In the genomic region with DNA sequence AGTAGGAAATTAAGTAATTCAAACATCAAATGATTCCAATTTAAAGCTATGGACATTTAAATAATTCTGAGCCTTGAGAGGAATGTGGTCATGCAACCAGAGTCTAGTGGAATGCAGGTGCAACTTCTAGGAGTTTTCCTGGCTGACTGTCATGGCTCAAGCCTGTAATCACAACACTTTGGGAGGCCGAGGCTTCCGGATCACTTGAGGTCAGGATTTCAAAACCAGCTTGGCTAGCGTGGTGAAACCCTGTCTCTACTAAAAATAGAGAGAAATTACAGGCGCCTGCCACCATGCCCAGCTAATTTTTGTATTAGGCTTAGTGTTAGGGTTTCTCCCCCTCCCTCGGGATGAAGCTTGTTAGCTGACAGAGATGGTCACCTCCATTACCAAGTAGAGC, we compare ENCODE assay signal across 18 cellular contexts. TPM values are rescaled to one million over a fixed set of nuclear protein-coding genes. Genes with fewer than 3 reads are reported as not detected.
DNase-seq lines count a peak whose midpoint lies in the region; ATAC-seq, FAIRE-seq and TF ChIP-seq lines count a peak whose summit lies in the region.
"Had no signal": no experiment of that assay in that cellular context is flagged by ENCODE, and none has a peak within 500 bp of the region (broad histone marks: within the 10 kb centered on the region; RNA-seq: fewer than 3 reads in every experiment).

No MANE protein-coding gene starts in this region.

- intact Hi-C loops in PC-3 (cut with micrococcal nuclease), result no loop called here
- intact Hi-C loops in psoas muscle (cut with DNase I), result no loop called here

- CTCF ChIA-PET in PC-3 (lab: Charles Lee), result no interaction called here

- DNase-seq in H54 (ENCODE audit: insufficient read length, low spot score) (no peak), PC-3 (no peak), hepatocyte (ENCODE audit: low spot score) (peak; percentile 13), psoas muscle (peak; percentile 42 to 74), MM.1S (no peak), HUDEP-2 (lab: John Stamatoyannopoulos, UW; ENCODE audit: unreplicated experiment in 76 of 76) (no peak), NCI-H2171 treated with DMSO at 0.1 percent for 48 hours (lab: John Stamatoyannopoulos, UW) (no peak)
- DNase-seq: activated CD4-positive, alpha-beta T cell treated with anti-CD3 and anti-CD28 coated beads, Interleukin-2, amount 50 U/mL, for 48 hours; effector CD8-positive, alpha-beta T cell; foreskin fibroblast; GOT3; IMR-90; NCI-H1436 treated with DMSO at 0.1 percent for 48 hours; NCI-H510A treated with DMSO at 0.1 percent for 48 hours; right cardiac atrium; RPMI8226; stimulated activated CD4-positive, alpha-beta T cell treated with anti-CD3 and anti-CD28 coated beads, Interleukin-4, amount 100 ng/mL, for 4 hours had no signal

- peaks cover 16% of the 10 kb centered on the region for H3K79me2 ChIP-seq in PC-3 (ENCODE audit: low read length)
- H3K79me2 ChIP-seq in hepatocyte, result peaks cover 57% of the 10 kb centered on the region
- no peaks in the 10 kb centered on the region for H3K79me2 ChIP-seq in MM.1S (ENCODE audit: low read length)

- TSS peak; percentile 8 for BruUV-seq in PC-3 (replicated peaks; lab: Mats Ljungman, UMichigan)

- no peaks in the 10 kb centered on the region for H3K9me2 ChIP-seq in PC-3 (replicated peaks; ENCODE audit: low read length)
- no peaks in the 10 kb centered on the region for H3K9me2 ChIP-seq in hepatocyte (replicated peaks; ENCODE audit: insufficient read depth)
- H3K9me2 ChIP-seq in MM.1S (replicated peaks; ENCODE audit: insufficient read depth, low read length), result no peaks in the 10 kb centered on the region

- H3K4me3 ChIP-seq in PC-3 (ENCODE audit: low read length) (no peak overlapping the region), hepatocyte (no peak overlapping the region), psoas muscle (peak overlapping the region; percentile 28), MM.1S (ENCODE audit: low read length) (no peak overlapping the region)

- H3K27ac ChIP-seq in PC-3 (ENCODE audit: low read length) (no peak overlapping the region), hepatocyte (peak overlapping the region; percentile 19), psoas muscle (peak overlapping the region; percentile 76), MM.1S (ENCODE audit: low read length) (no peak overlapping the region)

- no peak overlapping the region for H3K9ac ChIP-seq in PC-3 (ENCODE audit: low read length)
- H3K9ac ChIP-seq in MM.1S (ENCODE audit: low read length), result no peak overlapping the region

- no peak for TF ChIP-seq CTCF in PC-3 (conservative IDR thresholded peaks at IDR 0.05; ENCODE audit: low read depth, low read length)
- TF ChIP-seq CTCF in hepatocyte (IDR thresholded peaks at IDR 0.05; ENCODE audit: poor library complexity), result no peak
- no peak for TF ChIP-seq CTCF in psoas muscle (IDR thresholded peaks at IDR 0.05)
- no peak for TF ChIP-seq CTCF in MM.1S (IDR thresholded peaks at IDR 0.05; ENCODE audit: low read length)

- H3K4me2 ChIP-seq in PC-3 (ENCODE audit: low read length) (no peak overlapping the region), hepatocyte (no peak overlapping the region), MM.1S (ENCODE audit: low read depth, low read length) (no peak overlapping the region)

- H3K4me1 ChIP-seq in PC-3 (ENCODE audit: insufficient read depth, low read length), result 0 out of 2 replicates have a peak, but pooled peaks cover under 1% of the 10 kb centered on the region
- peaks cover 6% of the 10 kb centered on the region for H3K4me1 ChIP-seq in hepatocyte (ENCODE audit: insufficient read depth)
- H3K4me1 ChIP-seq in psoas muscle, result peaks cover 12% of the 10 kb centered on the region
- no peaks in the 10 kb centered on the region for H3K4me1 ChIP-seq in MM.1S (ENCODE audit: low read length)

- no peaks in the 10 kb centered on the region for H4K20me1 ChIP-seq in PC-3 (ENCODE audit: low read length)
- H4K20me1 ChIP-seq in hepatocyte (ENCODE audit: insufficient read depth, poor library complexity, severe bottlenecking), result no peaks in the 10 kb centered on the region
- H4K20me1 ChIP-seq in MM.1S (ENCODE audit: insufficient read depth, low read length), result no peaks in the 10 kb centered on the region

- no peaks in the 10 kb centered on the region for H3F3A ChIP-seq in PC-3 (ENCODE audit: low read length, unreplicated experiment)
- no peaks in the 10 kb centered on the region for H3F3A ChIP-seq in MM.1S (ENCODE audit: insufficient read depth, low read length)

- POLR2A ChIA-PET in PC-3 (lab: Charles Lee; ENCODE audit: unreplicated experiment), result no interaction called here

- H2AFZ ChIP-seq in PC-3 (ENCODE audit: low read length), result no peak overlapping the region
- H2AFZ ChIP-seq in hepatocyte, result no peak overlapping the region
- H2AFZ ChIP-seq in MM.1S (ENCODE audit: low read length), result no peak overlapping the region

- H3K27me3 ChIP-seq in PC-3 (ENCODE audit: low read length) (no peaks in the 10 kb centered on the region), hepatocyte (no peaks in the 10 kb centered on the region), psoas muscle (ENCODE audit: insufficient read depth in 3 of 3, low read length in 2 of 3) (no peaks in the 10 kb centered on the region), MM.1S (replicated peaks; ENCODE audit: insufficient read depth, low read length) (no peaks in the 10 kb centered on the region)

- FAIRE-seq in H54 (lab: Jason Lieb, UNC), result peak; percentile 11

- H3K36me3 ChIP-seq in PC-3 (ENCODE audit: low read depth, low read length) (peaks cover 66% of the 10 kb centered on the region), hepatocyte (replicated peaks; ENCODE audit: insufficient read depth, low read depth) (no peaks in the 10 kb centered on the region), psoas muscle (ENCODE audit: insufficient read depth in 1 of 2, low read depth in 1 of 2) (no peaks in the 10 kb centered on the region), MM.1S (replicated peaks; ENCODE audit: insufficient read depth, low read length) (no peaks in the 10 kb centered on the region)

- H3K9me3 ChIP-seq in PC-3 (ENCODE audit: low read length) (peaks cover 8% of the 10 kb centered on the region; the same call in 1 of the 2 replicates), hepatocyte (ENCODE audit: low read depth) (no peaks in the 10 kb centered on the region), psoas muscle (no peaks in the 10 kb centered on the region), MM.1S (replicated peaks; ENCODE audit: insufficient read depth, low read length) (no peaks in the 10 kb centered on the region)

- TF ChIP-seq POLR2A in H54 (IDR thresholded peaks at IDR 0.05; ENCODE audit: low read depth, low read length), result no peak

- no peak for ATAC-seq in PC-3
- ATAC-seq in psoas muscle, result peak; percentile 82 to 88 (median 87)
- ATAC-seq: stimulated activated memory B cell treated with anti-CD40 and anti-IgM and Interleukin-4, amounts not matched to agents 10 μg/mL and 1 μg/mL and 100 μg/mL, for 72 hours had no signal

- 82% methylated on average over 5 of the region's 5 CpGs for WGBS in hepatocyte (ENCODE audit: low lambda C conversion rate, missing lambda C conversion rate)
- WGBS in psoas muscle, 3 donors, result 25 to 40% (median 29%) methylated on average over 5 of the region's 5 CpGs

RNA-seq across cellular contexts. Expression of a gene that starts 6.4 kb away (rescaled TPM):
- total RNA-seq in PC-3 (2014; rRNA removed), result 9.4 and 14.3 TPM in 2 replicates
- 15.7 and 25.7 TPM in 2 replicates for total RNA-seq in hepatocyte
- polyA plus RNA-seq in hepatocyte, result 2.2 and 2.7 TPM in 2 replicates
- total RNA-seq in psoas muscle, result 10 to 100 TPM in 2 of 4 donors, 1 to 10 TPM in 2; 7.5 to 12.6 (median 10.1) TPM
- 1 to 10 TPM in 2 of 3 donors, under 1 TPM in 1; 0.83 to 8.4 (median 2.0) TPM for polyA plus RNA-seq in psoas muscle

RNA-seq across cellular contexts. Expression of a gene that starts 36.2 kb away (rescaled TPM):
- total RNA-seq in PC-3 (2014; rRNA removed), result 13.2 and 14.6 TPM in 2 replicates
- total RNA-seq in hepatocyte, result 15.2 TPM in 2 replicates
- 5.3 and 9.3 TPM in 2 replicates for polyA plus RNA-seq in hepatocyte
- 10 to 100 TPM in 1 of 4 donors, 1 to 10 TPM in 3; 4.5 to 10.3 (median 7.9) TPM for total RNA-seq in psoas muscle
- 10 to 100 TPM in 1 of 3 donors, 1 to 10 TPM in 2; 2.0 to 10.5 (median 3.6) TPM for polyA plus RNA-seq in psoas muscle

Comparison
In these comparisons a context has a peak if more than half of its experiments do, and no peak if none do; other contexts are left out.
1. DNase-seq: peak in hepatocyte (single experiment) and psoas muscle (2 of 2); none in H54 (single experiment), PC-3 (single experiment), MM.1S (single experiment), HUDEP-2 (0 of 76) and NCI-H2171 treated with DMSO at 0.1 percent for 48 hours (single experiment).
2. H3K27ac ChIP-seq: peak in hepatocyte (single experiment) and psoas muscle (single experiment); none in PC-3 (single experiment) and MM.1S (single experiment).